In genomic region chr1:168488153-168488552, GRCh38 we compare ENCODE assay signal across 10 cellular contexts. TPM values are rescaled to one million over a fixed set of nuclear protein-coding genes. Genes with fewer than 3 reads are reported as not detected.
DNase-seq lines count a peak whose midpoint lies in the region; ATAC-seq and TF ChIP-seq lines count a peak whose summit lies in the region.
"Had no signal": no experiment of that assay in that cellular context is flagged by ENCODE, and none has a peak within 500 bp of the region (broad histone marks: within the 10 kb centered on the region; RNA-seq: fewer than 3 reads in every experiment).

No MANE protein-coding gene starts in this region.

- H3K14ac ChIP-seq in neuronal stem cell (ENCODE audit: low read length): no peak overlapping the region

- H4K8ac ChIP-seq in neuronal stem cell (ENCODE audit: low read depth, low read length): no peak overlapping the region

- no peak overlapping the region for H2AFZ ChIP-seq in neuronal stem cell (ENCODE audit: low read length)

- H3K27ac ChIP-seq in esophagus muscularis mucosa (replicated peaks in 1 of 4) (peak overlapping the region; percentile 30 to 79 (median 65)), neuronal stem cell (replicated peaks; ENCODE audit: low read length) (no peak overlapping the region), spleen (no peak overlapping the region)

- WGBS in esophagus muscularis mucosa: 0% methylated on average over 1 of the region's 1 CpG
- WGBS in neuronal stem cell (ENCODE audit: extremely low coverage in 2 of 2, insufficient read length in 2 of 2, insufficient replicate concordance in 1 of 2), 2 donors: no CpG with 5 or more reads among the region's 1 CpG
- 2 to 16% (median 6%) methylated on average over 1 of the region's 1 CpG for WGBS in spleen, 5 donors

- no peaks in the 10 kb centered on the region for H3K36me3 ChIP-seq in esophagus muscularis mucosa
- H3K36me3 ChIP-seq in neuronal stem cell (replicated peaks in 1 of 2; ENCODE audit: control insufficient read depth in 2 of 2, insufficient read depth in 2 of 2, low read length in 2 of 2): no peaks in the 10 kb centered on the region
- no peaks in the 10 kb centered on the region for H3K36me3 ChIP-seq in spleen

- no peak overlapping the region for H3K23ac ChIP-seq in neuronal stem cell (ENCODE audit: low read depth, low read length, poor library complexity)

- H3K4me1 ChIP-seq in esophagus muscularis mucosa (peaks cover 5 to 81% (median 73%) of the 10 kb centered on the region in 4 donors), neuronal stem cell (ENCODE audit: control insufficient read depth in 2 of 2, insufficient read depth in 1 of 2, low read depth in 1 of 2, low read length in 2 of 2) (no peaks in the 10 kb centered on the region), spleen (peaks cover 0 to 35% (median 18%) of the 10 kb centered on the region in 6 donors)

- no peak overlapping the region for H4K91ac ChIP-seq in neuronal stem cell (ENCODE audit: low read depth, low read length, poor library complexity)

- H3K18ac ChIP-seq in neuronal stem cell (ENCODE audit: low read length): no peak overlapping the region

- H2BK120ac ChIP-seq in neuronal stem cell (ENCODE audit: low read depth, low read length): no peak overlapping the region

- no peak overlapping the region for H3K9ac ChIP-seq in neuronal stem cell (ENCODE audit: low read depth, low read length, poor library complexity)

- H3K27me3 ChIP-seq in esophagus muscularis mucosa: no peaks in the 10 kb centered on the region
- H3K27me3 ChIP-seq in neuronal stem cell (ENCODE audit: control insufficient read depth in 3 of 3, insufficient read depth in 3 of 3, low read depth in 1 of 3, low read length in 3 of 3): no peaks in the 10 kb centered on the region
- no peaks in the 10 kb centered on the region for H3K27me3 ChIP-seq in spleen (replicated peaks in 1 of 7)

- no peaks in the 10 kb centered on the region for H3K79me1 ChIP-seq in neuronal stem cell (ENCODE audit: low read depth, low read length)

- no peak for TF ChIP-seq EP300 in esophagus muscularis mucosa (IDR thresholded peaks at IDR 0.05)

- no peak overlapping the region for H2AK5ac ChIP-seq in neuronal stem cell (ENCODE audit: low read depth, low read length)

- H3K4me2 ChIP-seq in neuronal stem cell (ENCODE audit: insufficient read depth, low read length, poor library complexity, severe bottlenecking): no peak overlapping the region

- no peak for ATAC-seq in GM18502 (IDR thresholded peaks at IDR 0.05; ENCODE audit: poor library complexity, unreplicated experiment)
- ATAC-seq: natural killer cell had no signal

- no peak overlapping the region for H2BK5ac ChIP-seq in neuronal stem cell (ENCODE audit: low read length)

- no peak for TF ChIP-seq CTCF in esophagus muscularis mucosa (IDR thresholded peaks at IDR 0.05)
- no peak for TF ChIP-seq CTCF in spleen (IDR thresholded peaks at IDR 0.05 in 8 of 11, conservative IDR thresholded peaks at IDR 0.05 in 3 of 11)

- H3K4me3 ChIP-seq in esophagus muscularis mucosa (no peak overlapping the region), neuronal stem cell (ENCODE audit: low read length in 2 of 2) (no peak overlapping the region), spleen (no peak overlapping the region)

- DNase-seq in EH (ENCODE audit: low read depth) (peak; percentile 52), NCI-H2171 (lab: John Stamatoyannopoulos, UW) (peak; percentile 48), esophagus muscularis mucosa (ENCODE audit: extremely low spot score) (no peak), renal cortical epithelial cell (ENCODE audit: low read depth) (peak; percentile 64), neuronal stem cell (ENCODE audit: low spot score) (no peak), foreskin melanocyte (no peak), spleen (no peak)
- DNase-seq: natural killer cell; stimulated activated CD4-positive, alpha-beta T cell treated with anti-CD3 and anti-CD28 coated beads, Interleukin-2, amount 100 ng/mL, for 48 hours had no signal

- TF ChIP-seq POLR2A in esophagus muscularis mucosa (IDR thresholded peaks at IDR 0.05; ENCODE audit: low read depth) (no peak), spleen (IDR thresholded peaks at IDR 0.05) (no peak)

- H2BK15ac ChIP-seq in neuronal stem cell (ENCODE audit: low read length): no peak overlapping the region

- H2BK12ac ChIP-seq in neuronal stem cell (ENCODE audit: low read length): no peak overlapping the region

- H3K4ac ChIP-seq in neuronal stem cell (ENCODE audit: low read length): no peak overlapping the region

- intact Hi-C loops in esophagus muscularis mucosa (cut with DNase I) (no loop called here), spleen (cut with DNase I; ENCODE audit: low total_unique reads) (no loop called here)

- H3K9me3 ChIP-seq in esophagus muscularis mucosa (no peaks in the 10 kb centered on the region), neuronal stem cell (replicated peaks in 1 of 2; ENCODE audit: control insufficient read depth in 2 of 2, insufficient read depth in 1 of 2, low read depth in 1 of 2, low read length in 2 of 2) (no peaks in the 10 kb centered on the region), spleen (no peaks in the 10 kb centered on the region)

RNA-seq across cellular contexts. Expression of gene XCL2, which starts 55.6 kb away (rescaled TPM):
- total RNA-seq in esophagus muscularis mucosa (not detected), renal cortical epithelial cell (not detected in 2 replicates), spleen (10 to 100 TPM in 4 of 7 donors, 1 to 10 TPM in 3; 3.0 to 17.2 (median 10.0) TPM)
- polyA plus RNA-seq in neuronal stem cell (2013, experiment 1 of 2): not detected
- polyA plus RNA-seq in neuronal stem cell (2013, experiment 2 of 2): not detected
- polyA plus RNA-seq in spleen: 1 to 10 TPM; 2.9 to 5.1 (median 3.7) TPM

Comparison
In these comparisons a context has a peak if more than half of its experiments do, and no peak if none do; other contexts are left out.
1. DNase-seq: peak in EH (single experiment), NCI-H2171 (single experiment) and renal cortical epithelial cell (single experiment); none in esophagus muscularis mucosa (single experiment), neuronal stem cell (single experiment), foreskin melanocyte (single experiment) and spleen (single experiment).
2. H3K27ac ChIP-seq: peak in esophagus muscularis mucosa (4 of 4); none in neuronal stem cell (single experiment) and spleen (0 of 8).